Comparison of ENCODE assay signal across 33 cellular contexts in genomic region chr17:83117594-83117993, GRCh38. TPM values are rescaled to one million over a fixed set of nuclear protein-coding genes. Genes with fewer than 3 reads are reported as not detected.
"Had no signal": no experiment of that assay in that cellular context is flagged by ENCODE, and none has a peak within 500 bp of the region (broad histone marks: within the 10 kb centered on the region; RNA-seq: fewer than 3 reads in every experiment).

No MANE protein-coding gene starts in this region.

- H3K27me3 ChIP-seq: body of pancreas, colonic mucosa, thyroid gland, upper lobe of left lung, vagina had no signal

- H3K36me3 ChIP-seq: colonic mucosa, gastrocnemius medialis, neural progenitor cell, sigmoid colon, stomach, thyroid gland, upper lobe of left lung, vagina had no signal

- H3K4me3 ChIP-seq: body of pancreas, colonic mucosa, gastrocnemius medialis, neural progenitor cell, psoas muscle, sigmoid colon, stomach, thyroid gland, upper lobe of left lung, vagina had no signal

- DNase-seq: activated B cell treated with CpG ODN at 0.5 μM for 24 hours; activated CD4-positive, alpha-beta T cell treated with anti-CD3 and anti-CD28 coated beads, Interleukin-2, amount 50 U/mL, for 1 hour; activated CD8-positive, alpha-beta memory T cell treated with anti-CD3 and anti-CD28 coated beads, Interleukin-2, amount 10 ng/mL, durations not matched to agents 7 days and 5 days; activated CD8-positive, alpha-beta T cell treated with anti-CD3 and anti-CD28 coated beads, Interleukin-2, amount 10 ng/mL, durations not matched to agents 7 days and 5 days; activated naive CD4-positive, alpha-beta T cell; activated T-cell treated with anti-CD3 and anti-CD28 coated beads, Interleukin-2, amount 50 U/mL, for 48 hours; anterior cingulate cortex; body of pancreas; colonic mucosa; effector CD8-positive, alpha-beta T cell; erythroblast; gastrocnemius medialis; islet precursor cell; midbrain; naive thymus-derived CD4-positive, alpha-beta T cell; occipital lobe; sigmoid colon; small intestine; stimulated activated CD4-positive, alpha-beta T cell treated with anti-CD3 and anti-CD28 coated beads, Interleukin-1b, Interleukin-23, amount 100 ng/mL, for 48 hours; stimulated activated CD4-positive, alpha-beta T cell treated with anti-CD3 and anti-CD28 coated beads, Interleukin-4, amount 100 ng/mL, for 4 hours; stimulated activated CD8-positive, alpha-beta memory T cell treated with anti-CD3 and anti-CD28 coated beads, Interleukin-4, amount 100 ng/mL, for 48 hours; stomach; thyroid gland had no signal

- H3K4me3 Mint-ChIP-seq: activated B cell treated with CpG ODN at 0.5 μM for 24 hours; activated CD8-positive, alpha-beta memory T cell treated with anti-CD3 and anti-CD28 coated beads, Interleukin-2, amount 10 ng/mL, durations not matched to agents 7 days and 5 days; activated CD8-positive, alpha-beta T cell treated with anti-CD3 and anti-CD28 coated beads, Interleukin-2, amount 10 ng/mL, durations not matched to agents 7 days and 5 days; activated naive CD8-positive, alpha-beta T cell; memory B cell; naive thymus-derived CD4-positive, alpha-beta T cell; stimulated activated memory B cell treated with anti-CD40 and anti-IgM and Interleukin-4, amounts not matched to agents 10 μg/mL and 1 μg/mL and 100 μg/mL, for 72 hours; T-helper 2 cell treated with Interferon-gamma antibody and Interleukin-4, amounts not matched to agents 5 μg/mL and 100 μg/mL, for 36 hours had no signal

- H3K27ac ChIP-seq: body of pancreas, colonic mucosa, gastrocnemius medialis, neural progenitor cell, parathyroid adenoma, psoas muscle, sigmoid colon, stomach, upper lobe of left lung, vagina had no signal

- H3K4me1 ChIP-seq: body of pancreas, colonic mucosa, gastrocnemius medialis, parathyroid adenoma, psoas muscle, sigmoid colon had no signal

- H3K4me2 ChIP-seq: neural progenitor cell had no signal

- H3K27ac Mint-ChIP-seq: activated CD8-positive, alpha-beta T cell treated with anti-CD3 and anti-CD28 coated beads, Interleukin-2, amount 10 ng/mL, durations not matched to agents 7 days and 5 days; activated naive CD8-positive, alpha-beta T cell; memory B cell; naive thymus-derived CD4-positive, alpha-beta T cell; stimulated activated memory B cell treated with anti-CD40 and anti-IgM and Interleukin-4, amounts not matched to agents 10 μg/mL and 1 μg/mL and 100 μg/mL, for 72 hours; T-helper 2 cell treated with Interferon-gamma antibody and Interleukin-4, amounts not matched to agents 5 μg/mL and 100 μg/mL, for 36 hours had no signal

- H3K9me3 Mint-ChIP-seq: activated B cell treated with CpG ODN at 0.5 μM for 24 hours; T-helper 2 cell treated with Interferon-gamma antibody and Interleukin-4, amounts not matched to agents 5 μg/mL and 100 μg/mL, for 36 hours had no signal

- H3K9ac ChIP-seq: neural progenitor cell, parathyroid adenoma had no signal

- H3K9me3 ChIP-seq: body of pancreas, colonic mucosa, gastrocnemius medialis, psoas muscle, sigmoid colon, stomach, thyroid gland, upper lobe of left lung, vagina had no signal

- H3K36me3 Mint-ChIP-seq: activated naive CD8-positive, alpha-beta T cell; memory B cell; neural progenitor cell; stimulated activated memory B cell treated with anti-CD40 and anti-IgM and Interleukin-4, amounts not matched to agents 10 μg/mL and 1 μg/mL and 100 μg/mL, for 72 hours had no signal

- ATAC-seq: activated CD8-positive, alpha-beta memory T cell treated with anti-CD3 and anti-CD28 coated beads, Interleukin-2, amount 10 ng/mL, durations not matched to agents 7 days and 5 days; activated CD8-positive, alpha-beta T cell treated with anti-CD3 and anti-CD28 coated beads, Interleukin-2, amount 10 ng/mL, durations not matched to agents 7 days and 5 days; body of pancreas; gastrocnemius medialis; left cardiac atrium; naive thymus-derived CD4-positive, alpha-beta T cell; psoas muscle; stimulated activated memory B cell treated with anti-CD40 and anti-IgM and Interleukin-4, amounts not matched to agents 10 μg/mL and 1 μg/mL and 100 μg/mL, for 72 hours had no signal

RNA-seq across cellular contexts. Expression of gene METRNL, which starts 38.2 kb away (rescaled TPM):
- polyA plus RNA-seq: naive thymus-derived CD4-positive, alpha-beta T cell had no signal
